In the genomic region with DNA sequence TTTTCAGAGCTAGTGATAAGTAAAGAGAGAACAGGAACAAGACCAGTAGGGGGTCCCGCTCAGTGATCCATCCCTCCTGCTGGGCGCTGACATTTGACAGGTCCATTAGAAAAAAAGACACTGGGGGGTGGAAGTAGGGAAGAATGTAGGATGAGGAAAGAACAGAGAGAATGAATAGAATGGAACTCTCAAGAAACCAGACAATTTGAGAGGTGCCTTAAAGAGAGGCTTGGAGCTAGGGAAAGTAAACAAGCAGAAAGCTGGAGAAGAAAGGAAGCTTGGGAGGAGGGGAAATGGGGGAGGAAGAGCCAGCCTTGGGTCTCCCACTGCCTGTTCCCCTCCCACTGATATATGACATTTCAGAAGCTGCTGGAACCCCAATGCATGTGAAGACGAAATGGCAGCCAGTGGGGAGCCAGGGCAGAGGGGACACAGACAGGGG, we compare ENCODE assay signal across 16 cellular contexts.
DNase-seq lines count a peak whose midpoint lies in the region; ATAC-seq and TF ChIP-seq lines count a peak whose summit lies in the region.
"Had no signal": no experiment of that assay in that cellular context is flagged by ENCODE, and none has a peak within 500 bp of the region (broad histone marks: within the 10 kb centered on the region; RNA-seq: fewer than 3 reads in every experiment).

No MANE protein-coding gene starts in this region.

- peaks cover 28 to 48% of the 10 kb centered on the region in 2 experiments for H3K36me3 ChIP-seq in HEK293 (ENCODE audit: control insufficient read depth in 2 of 2, insufficient read depth in 1 of 2, low read length in 2 of 2)

- no peaks in the 10 kb centered on the region for H3K9me3 ChIP-seq in HEK293 (ENCODE audit: control insufficient read depth, insufficient read depth, low read depth, low read length)
- H3K9me3 ChIP-seq: left ventricle myocardium inferior, stomach had no signal

- peaks cover 4% of the 10 kb centered on the region for H3K27me3 Mint-ChIP-seq in nephron progenitor cell (ENCODE audit: low read depth, poor library complexity)

- H3K27ac ChIP-seq in HEK293 (ENCODE audit: extremely low read depth, low read depth, low read length) (no peak overlapping the region; the same call in 1 of the 2 replicates), caudate nucleus (ENCODE audit: low read depth, low read length) (peak overlapping the region; percentile 73)
- H3K27ac ChIP-seq: epithelial cell of prostate, left ventricle myocardium inferior, PC-9, stomach had no signal

- no peak overlapping the region for H3K4me3 ChIP-seq in HEK293 (ENCODE audit: low read depth, low read length)
- H3K4me3 ChIP-seq: left ventricle myocardium inferior, PC-9, stomach had no signal

- H3K36me3 Mint-ChIP-seq in nephron progenitor cell (ENCODE audit: low read depth), result peaks cover 48% of the 10 kb centered on the region

- H3K4me1 ChIP-seq in HEK293 (ENCODE audit: control insufficient read depth, insufficient read depth, low read length), result peaks cover 13% of the 10 kb centered on the region

- no peak for ATAC-seq in HG03196 (IDR thresholded peaks at IDR 0.05; ENCODE audit: unreplicated experiment)

- no peaks in the 10 kb centered on the region for H3K9me3 Mint-ChIP-seq in nephron progenitor cell

- no peak for TF ChIP-seq CTCF in HEK293 (tag by site-specific recombination; IDR thresholded peaks at IDR 0.05)
- no peak for TF ChIP-seq CTCF in nephron progenitor cell (IDR thresholded peaks at IDR 0.05)

- CTCF ChIA-PET in HEK293 (lab: Yijun Ruan, JAX), result interaction anchor here (1.0 to 2.2 kb wide), 3 partner anchors 23 to 35 kb away, joined by 4 to 11 read pairs (median 4); no protein-coding TSS in a partner anchor

- no peak for DNase-seq in caudate nucleus (lab: John Stamatoyannopoulos, UW)
- DNase-seq in nephron progenitor cell, result no peak
- DNase-seq in activated T-cell treated with anti-CD3 and anti-CD28 coated beads, Interleukin-2, amount 50 U/mL, for 1 hour, result no peak
- no peak for DNase-seq in HuH-7 (ENCODE audit: low spot score)
- DNase-seq: activated CD4-positive, CD25-positive, alpha-beta regulatory T cell; cerebellar nuclear complex; DMS 273 treated with DMSO at 0.1 percent for 48 hours; head of caudate nucleus; left ventricle myocardium inferior; NCI-H1092; PC-9; stomach; SW 1271 had no signal

- peak overlapping the region; percentile 63 for H3K27ac Mint-ChIP-seq in nephron progenitor cell

- POLR2A ChIA-PET in HEK293 (lab: Yijun Ruan, JAX), result interaction anchor here (0.6 to 1.5 kb wide), 3 partner anchors 8 to 21 kb away, joined by 3 to 5 read pairs (median 4); a partner anchor contains a TSS

- peak overlapping the region; percentile 56 for H3K4me3 Mint-ChIP-seq in nephron progenitor cell

- H3K4me1 Mint-ChIP-seq in nephron progenitor cell, result peaks cover 47% of the 10 kb centered on the region

TF ChIP-seq in HEK293, 187 proteins besides CTCF, POLR2A, EP300 and RAD21:
- peak; percentile 99 for TF ChIP-seq ZIC2 (tag by site-specific recombination; IDR thresholded peaks at IDR 0.05)
- TF ChIP-seq ZNF600 (tag by site-specific recombination; IDR thresholded peaks at IDR 0.05), result no peak
- TF ChIP-seq ZNF341 (tag by site-specific recombination; IDR thresholded peaks at IDR 0.05; ENCODE audit: low read depth), result peak; percentile 83
- no peak for TF ChIP-seq ZNF416 (tag by site-specific recombination; IDR thresholded peaks at IDR 0.05)
- TF ChIP-seq, protein P1, sequence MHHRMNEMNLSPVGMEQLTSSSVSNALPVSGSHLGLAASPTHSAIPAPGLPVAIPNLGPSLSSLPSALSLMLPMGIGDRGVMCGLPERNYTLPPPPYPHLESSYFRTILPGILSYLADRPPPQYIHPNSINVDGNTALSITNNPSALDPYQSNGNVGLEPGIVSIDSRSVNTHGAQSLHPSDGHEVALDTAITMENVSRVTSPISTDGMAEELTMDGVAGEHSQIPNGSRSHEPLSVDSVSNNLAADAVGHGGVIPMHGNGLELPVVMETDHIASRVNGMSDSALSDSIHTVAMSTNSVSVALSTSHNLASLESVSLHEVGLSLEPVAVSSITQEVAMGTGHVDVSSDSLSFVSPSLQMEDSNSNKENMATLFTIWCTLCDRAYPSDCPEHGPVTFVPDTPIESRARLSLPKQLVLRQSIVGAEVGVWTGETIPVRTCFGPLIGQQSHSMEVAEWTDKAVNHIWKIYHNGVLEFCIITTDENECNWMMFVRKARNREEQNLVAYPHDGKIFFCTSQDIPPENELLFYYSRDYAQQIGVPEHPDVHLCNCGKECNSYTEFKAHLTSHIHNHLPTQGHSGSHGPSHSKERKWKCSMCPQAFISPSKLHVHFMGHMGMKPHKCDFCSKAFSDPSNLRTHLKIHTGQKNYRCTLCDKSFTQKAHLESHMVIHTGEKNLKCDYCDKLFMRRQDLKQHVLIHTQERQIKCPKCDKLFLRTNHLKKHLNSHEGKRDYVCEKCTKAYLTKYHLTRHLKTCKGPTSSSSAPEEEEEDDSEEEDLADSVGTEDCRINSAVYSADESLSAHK (tag by site-specific recombination; IDR thresholded peaks at IDR 0.05), result no peak
- TF ChIP-seq ZNF561 (tag by site-specific recombination; IDR thresholded peaks at IDR 0.05; ENCODE audit: borderline replicate concordance), result no peak
- TF ChIP-seq ZNF366 (tag by site-specific recombination; conservative IDR thresholded peaks at IDR 0.05), result 0 out of 2 replicates have a peak, but pooled peaks have one; percentile 13
- peak; percentile 54 for TF ChIP-seq EGR2 (tag by site-specific recombination; IDR thresholded peaks at IDR 0.05; ENCODE audit: low read depth)
- TF ChIP-seq GLIS1 (tag by site-specific recombination; IDR thresholded peaks at IDR 0.05), result peak; percentile 67
- TF ChIP-seq PRDM1 (tag by site-specific recombination; IDR thresholded peaks at IDR 0.05), result peak; percentile 46; the same call in 1 of the 2 replicates
